Comparison of ENCODE assay signal across 1 cellular context in genomic region chr20:23585808-23586734, GRCh38.
TF ChIP-seq lines count a peak whose summit lies in the region.

No MANE protein-coding gene starts in this region.

TF ChIP-seq in HepG2, 621 proteins besides CTCF, POLR2A, EP300 and RAD21 (continues in another document):
- no peak for TF ChIP-seq RARG (CRISPR knock-in tag; IDR thresholded peaks at IDR 0.05; ENCODE audit: low read depth)
- peak; percentile 16; the same call in 1 of the 2 replicates for TF ChIP-seq ZNF276 (CRISPR knock-in tag; IDR thresholded peaks at IDR 0.05; ENCODE audit: low read depth)
- TF ChIP-seq UBTF (CRISPR knock-in tag; IDR thresholded peaks at IDR 0.05) = peak; percentile 57
- TF ChIP-seq MTERF4 (CRISPR knock-in tag; IDR thresholded peaks at IDR 0.05) = peak; percentile 49; the same call in 1 of the 2 replicates
- TF ChIP-seq ZNF678 (CRISPR knock-in tag; IDR thresholded peaks at IDR 0.05) = no peak
- no peak; the same call in 1 of the 2 replicates for TF ChIP-seq DRAP1 (CRISPR knock-in tag; IDR thresholded peaks at IDR 0.05)
- no peak for TF ChIP-seq TEF (CRISPR knock-in tag; IDR thresholded peaks at IDR 0.05)
- peak; percentile 79 for TF ChIP-seq RARA (CRISPR knock-in tag; IDR thresholded peaks at IDR 0.05)
- no peak for TF ChIP-seq GPN1 (CRISPR knock-in tag; IDR thresholded peaks at IDR 0.05; ENCODE audit: borderline replicate concordance)
- TF ChIP-seq NFRKB (IDR thresholded peaks at IDR 0.05) = no peak
- peak; percentile 96 for TF ChIP-seq FOSL2 (CRISPR knock-in tag; IDR thresholded peaks at IDR 0.05)
- no peak for TF ChIP-seq TBL1XR1 (IDR thresholded peaks at IDR 0.05; ENCODE audit: borderline replicate concordance, low read length, partially characterized antibody)
- peak; percentile 3; the same call in 1 of the 2 replicates for TF ChIP-seq POGZ (CRISPR knock-in tag; IDR thresholded peaks at IDR 0.05)
- peak; percentile 26; the same call in 1 of the 2 replicates for TF ChIP-seq ZMYM3 (CRISPR knock-in tag; IDR thresholded peaks at IDR 0.05)
- no peak for TF ChIP-seq ZNF691 (CRISPR knock-in tag; IDR thresholded peaks at IDR 0.05; ENCODE audit: borderline replicate concordance, low read depth)
- TF ChIP-seq PLRG1 (conservative IDR thresholded peaks at IDR 0.05) = no peak
- no peak for TF ChIP-seq SCMH1 (CRISPR knock-in tag; IDR thresholded peaks at IDR 0.05; ENCODE audit: borderline replicate concordance)
- TF ChIP-seq ZIK1 (CRISPR knock-in tag; IDR thresholded peaks at IDR 0.05; ENCODE audit: borderline replicate concordance, low read depth) = 0 out of 2 replicates have a peak, but pooled peaks have one; percentile 10
- peak; percentile 78 for TF ChIP-seq RBM22 (optimal IDR thresholded peaks at IDR 0.05; ENCODE audit: low read length)
- 0 out of 4 replicates have a peak, but pooled peaks of 1 of the 2 experiments have one; percentile 24 for TF ChIP-seq REST (IDR thresholded peaks at IDR 0.05; ENCODE audit: borderline replicate concordance in 1 of 2, low read depth in 1 of 2, low read length in 2 of 2)
- TF ChIP-seq MIXL1 (CRISPR knock-in tag; IDR thresholded peaks at IDR 0.05) = peak; percentile 73
- TF ChIP-seq ZBTB40 (IDR thresholded peaks at IDR 0.05) = no peak
- no peak for TF ChIP-seq ZBTB40 (CRISPR knock-in tag; IDR thresholded peaks at IDR 0.05)
- peak; percentile 74 for TF ChIP-seq ZNF121 (CRISPR knock-in tag; IDR thresholded peaks at IDR 0.05)
- TF ChIP-seq STAT6 (CRISPR knock-in tag; IDR thresholded peaks at IDR 0.05; ENCODE audit: borderline replicate concordance) = peak; percentile 63; the same call in 1 of the 2 replicates
- TF ChIP-seq IRF2 (CRISPR knock-in tag; IDR thresholded peaks at IDR 0.05) = 0 out of 2 replicates have a peak, but pooled peaks have one; percentile 28
